In the genomic region with DNA sequence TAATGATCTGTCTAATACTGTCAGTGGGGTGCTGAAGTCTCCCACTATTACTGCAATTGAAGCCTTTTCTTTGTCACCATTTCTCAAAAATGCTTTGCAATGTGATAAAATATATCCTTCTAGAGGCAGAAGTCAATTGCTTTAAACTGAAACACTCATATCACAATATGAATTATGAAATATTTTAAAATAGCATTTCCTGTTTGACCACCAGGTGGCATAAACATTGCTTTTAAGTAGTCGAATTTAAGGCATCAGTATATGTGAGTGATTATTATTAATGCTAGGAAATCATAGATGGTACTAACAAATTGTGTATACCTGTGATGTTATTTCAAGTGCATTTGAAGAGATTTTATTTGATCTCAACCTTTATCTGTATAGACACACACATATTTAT, we compare ENCODE assay signal across 8 cellular contexts.
DNase-seq lines count a peak whose midpoint lies in the region; ATAC-seq and TF ChIP-seq lines count a peak whose summit lies in the region.

No MANE protein-coding gene starts in this region.

- POLR2A ChIA-PET in AG04449 (lab: Yijun Ruan, JAX): no interaction called here

- no peaks in the 10 kb centered on the region for H3K27me3 ChIP-seq in GM23248 (replicated peaks; ENCODE audit: insufficient read depth)

- H4K20me1 ChIP-seq in GM23248 (ENCODE audit: insufficient read depth): no peaks in the 10 kb centered on the region

- no peaks in the 10 kb centered on the region for H3K36me3 ChIP-seq in GM23248 (ENCODE audit: low read depth)

- no peak overlapping the region for H3K27ac ChIP-seq in GM23248

- no peak overlapping the region for H2AFZ ChIP-seq in GM23248

- WGBS in GM23248 (ENCODE audit: low coverage in 1 of 2, low lambda C conversion rate in 2 of 2, missing lambda C conversion rate in 2 of 2), 2 experiments: 0 to 4% methylated on average over 1 of the region's 1 CpG

- no peaks in the 10 kb centered on the region for H3K79me2 ChIP-seq in GM23248 (ENCODE audit: insufficient read depth)

- no peak overlapping the region for H3K9ac ChIP-seq in GM23248

- peak; percentile 9 for TF ChIP-seq CTCF in AG04449 (IDR thresholded peaks at IDR 0.05; ENCODE audit: insufficient read depth, low read length, missing control alignments)

- no peaks in the 10 kb centered on the region for H3K9me2 ChIP-seq in GM23248 (ENCODE audit: insufficient read depth)

- no peak for DNase-seq in AG04449 (ENCODE audit: low read depth, low spot score)
- peak; percentile 53 for DNase-seq in GM23248
- DNase-seq in SK-N-DZ (ENCODE audit: low spot score): peak; percentile 43
- peak; percentile 5 for DNase-seq in germinal center (ENCODE audit: low spot score)
- DNase-seq in stimulated activated CD4-positive, alpha-beta T cell treated with anti-CD3 and anti-CD28 coated beads, Interleukin-2, amount 100 ng/mL, for 24 hours: no peak
- DNase-seq in stimulated activated naive CD4-positive, alpha-beta T cell (lab: John Stamatoyannopoulos, UW): no peak
- no peak for DNase-seq in GM19238 (ENCODE audit: insufficient read length, low spot score)

- in situ Hi-C loops in GM23248 (cut with MboI): no loop called here

- H3K4me1 ChIP-seq in GM23248 (ENCODE audit: insufficient read depth): no peaks in the 10 kb centered on the region

- H3K4me3 ChIP-seq in AG04449 (ENCODE audit: low read depth, low read length) (no peak overlapping the region), GM23248 (no peak overlapping the region)

- no peaks in the 10 kb centered on the region for H3K9me3 ChIP-seq in GM23248 (ENCODE audit: low read depth)

- CTCF ChIA-PET in AG04449 (lab: Yijun Ruan, JAX): no interaction called here

- H3K4me2 ChIP-seq in GM23248 (ENCODE audit: unreplicated experiment): no peak overlapping the region

- ATAC-seq in GM19395 (IDR thresholded peaks at IDR 0.05; ENCODE audit: unreplicated experiment): no peak

- no peaks in the 10 kb centered on the region for H3F3A ChIP-seq in GM23248 (ENCODE audit: insufficient read depth)

Comparison
In these comparisons a context has a peak if more than half of its experiments do, and no peak if none do; other contexts are left out.
1. DNase-seq: peak in GM23248 (single experiment), SK-N-DZ (single experiment) and germinal center (single experiment); none in AG04449 (single experiment), stimulated activated CD4-positive, alpha-beta T cell treated with anti-CD3 and anti-CD28 coated beads, Interleukin-2, amount 100 ng/mL, for 24 hours (0 of 2), stimulated activated naive CD4-positive, alpha-beta T cell (0 of 6) and GM19238 (single experiment).